ENCODE assay signal across 9 cellular contexts in genomic region chr19:16470911-16471811, GRCh38. TPM values are rescaled to one million over a fixed set of nuclear protein-coding genes. Genes with fewer than 3 reads are reported as not detected.
DNase-seq lines count a peak whose midpoint lies in the region; ATAC-seq and TF ChIP-seq lines count a peak whose summit lies in the region.
"Had no signal": no experiment of that assay in that cellular context is flagged by ENCODE, and none has a peak within 500 bp of the region (broad histone marks: within the 10 kb centered on the region; RNA-seq: fewer than 3 reads in every experiment).

No MANE protein-coding gene starts in this region.

- peak overlapping the region; percentile 88 for H3K4me3 Mint-ChIP-seq in CD8-positive, alpha-beta T cell
- H3K4me3 Mint-ChIP-seq in activated CD4-positive, alpha-beta memory T cell treated with anti-CD3 and anti-CD28 coated beads, Interleukin-2, amount 10 ng/mL, durations not matched to agents 7 days and 5 days: peak overlapping the region; percentile 87

- ATAC-seq in CD8-positive, alpha-beta T cell: peak; percentile 9
- ATAC-seq in GM19397 (IDR thresholded peaks at IDR 0.05; ENCODE audit: unreplicated experiment) (peak; percentile 24), HG03520 (IDR thresholded peaks at IDR 0.05; ENCODE audit: unreplicated experiment) (peak; percentile 19)

- peak overlapping the region; percentile 100 for H3K4me2 ChIP-seq in osteoblast (ENCODE audit: insufficient read depth, low read length)

- peaks cover 38% of the 10 kb centered on the region for H3K4me1 Mint-ChIP-seq in CD8-positive, alpha-beta T cell (ENCODE audit: low read depth)
- peaks cover 34% of the 10 kb centered on the region for H3K4me1 Mint-ChIP-seq in activated CD4-positive, alpha-beta memory T cell treated with anti-CD3 and anti-CD28 coated beads, Interleukin-2, amount 10 ng/mL, durations not matched to agents 7 days and 5 days

- H3K79me2 ChIP-seq in osteoblast (ENCODE audit: insufficient read depth, low read length): peaks cover 53% of the 10 kb centered on the region

- TF ChIP-seq CTCF in CD8-positive, alpha-beta T cell (IDR thresholded peaks at IDR 0.05): no peak
- no peak for TF ChIP-seq CTCF in osteoblast (IDR thresholded peaks at IDR 0.05; ENCODE audit: extremely low read depth, low read depth, low read length)

- peaks cover 32% of the 10 kb centered on the region for H4K20me1 ChIP-seq in osteoblast (ENCODE audit: insufficient read depth, low read length)

- peak in 3 of 7 experiments; percentile 20 to 51 (median 27) for DNase-seq in CD8-positive, alpha-beta T cell
- peak; percentile 41 for DNase-seq in activated CD4-positive, alpha-beta memory T cell treated with anti-CD3 and anti-CD28 coated beads, Interleukin-2, amount 10 ng/mL, durations not matched to agents 7 days and 5 days
- DNase-seq in fibroblast of peridontal ligament (ENCODE audit: extremely low read depth) (peak; percentile 66), osteoblast (ENCODE audit: insufficient read length, low spot score, missing footprints) (peak; percentile 93), T1000 (lab: John Stamatoyannopoulos, UW) (no peak), NCI-H2196 treated with DMSO at 0.1 percent for 48 hours (lab: John Stamatoyannopoulos, UW; ENCODE audit: unreplicated experiment) (no peak)

- no peaks in the 10 kb centered on the region for H3K9me3 ChIP-seq in CD8-positive, alpha-beta T cell (ENCODE audit: low read length)
- H3K9me3 ChIP-seq in osteoblast (ENCODE audit: low read depth, low read length): no peaks in the 10 kb centered on the region

- H2AFZ ChIP-seq in osteoblast (ENCODE audit: low read length): peak overlapping the region; percentile 68

- H3K27ac ChIP-seq in CD8-positive, alpha-beta T cell (ENCODE audit: low read depth, low read length): peak overlapping the region; percentile 33
- H3K27ac ChIP-seq in osteoblast (ENCODE audit: low read depth, low read length): peak overlapping the region; percentile 70

- no peaks in the 10 kb centered on the region for H3K9me3 Mint-ChIP-seq in CD8-positive, alpha-beta T cell
- peaks cover 5% of the 10 kb centered on the region for H3K9me3 Mint-ChIP-seq in activated CD4-positive, alpha-beta memory T cell treated with anti-CD3 and anti-CD28 coated beads, Interleukin-2, amount 10 ng/mL, durations not matched to agents 7 days and 5 days

- H3K4me1 ChIP-seq in CD8-positive, alpha-beta T cell (ENCODE audit: insufficient read depth, low read length): peaks cover 21% of the 10 kb centered on the region
- H3K4me1 ChIP-seq in osteoblast (ENCODE audit: insufficient read depth, low read length): peaks cover 9% of the 10 kb centered on the region

- peak overlapping the region; percentile 57 for H3K27ac Mint-ChIP-seq in CD8-positive, alpha-beta T cell
- H3K27ac Mint-ChIP-seq in activated CD4-positive, alpha-beta memory T cell treated with anti-CD3 and anti-CD28 coated beads, Interleukin-2, amount 10 ng/mL, durations not matched to agents 7 days and 5 days: peak overlapping the region; percentile 52

- H3K27me3 ChIP-seq in CD8-positive, alpha-beta T cell (ENCODE audit: insufficient read depth, low read length): no peaks in the 10 kb centered on the region
- no peaks in the 10 kb centered on the region for H3K27me3 ChIP-seq in osteoblast (ENCODE audit: insufficient read depth, low read length)

- CTCF ChIA-PET in CD8-positive, alpha-beta T cell (lab: Charles Lee): no interaction called here
- CTCF ChIA-PET in activated CD4-positive, alpha-beta memory T cell treated with anti-CD3 and anti-CD28 coated beads, Interleukin-2, amount 10 ng/mL, durations not matched to agents 7 days and 5 days (lab: Charles Lee): interaction anchor here (1.0 to 1.2 kb wide), 2 partner anchors 22 to 29 kb away, joined by 3 read pairs; no protein-coding TSS in a partner anchor

- peaks cover 2% of the 10 kb centered on the region for H3K27me3 Mint-ChIP-seq in CD8-positive, alpha-beta T cell (ENCODE audit: low read depth)
- peaks cover 5% of the 10 kb centered on the region for H3K27me3 Mint-ChIP-seq in activated CD4-positive, alpha-beta memory T cell treated with anti-CD3 and anti-CD28 coated beads, Interleukin-2, amount 10 ng/mL, durations not matched to agents 7 days and 5 days

- intact Hi-C loops in CD8-positive, alpha-beta T cell (cut with DNase I, micrococcal nuclease): loop anchor here (1.0 to 5.0 kb wide), 4 partner anchors 71 to 274 kb away; partner anchors contain the start of genes AP1M1 (in 2 of the 2), MED26 (in 2 of the 2) and CHERP (in 1 of the 2)

- H3K36me3 ChIP-seq in CD8-positive, alpha-beta T cell (ENCODE audit: insufficient read depth, low read length): no peaks in the 10 kb centered on the region
- H3K36me3 ChIP-seq in osteoblast (ENCODE audit: insufficient read depth, low read length): no peaks in the 10 kb centered on the region

- peaks cover 11% of the 10 kb centered on the region for H3K36me3 Mint-ChIP-seq in CD8-positive, alpha-beta T cell
- peaks cover 12% of the 10 kb centered on the region for H3K36me3 Mint-ChIP-seq in activated CD4-positive, alpha-beta memory T cell treated with anti-CD3 and anti-CD28 coated beads, Interleukin-2, amount 10 ng/mL, durations not matched to agents 7 days and 5 days (ENCODE audit: low read depth)

- POLR2A ChIA-PET in CD8-positive, alpha-beta T cell (lab: Charles Lee): interaction anchor here (0.5 kb wide), 1 partner anchor 598 kb away, joined by 3 read pairs; no protein-coding TSS in a partner anchor
- POLR2A ChIA-PET in activated CD4-positive, alpha-beta memory T cell treated with anti-CD3 and anti-CD28 coated beads, Interleukin-2, amount 10 ng/mL, durations not matched to agents 7 days and 5 days (lab: Charles Lee): interaction anchor here (0.9 to 1.9 kb wide), 9 partner anchors 8 to 157 kb away, joined by 3 to 8 read pairs (median 4); partner anchors contain the start of genes C19orf44, CALR3 and MED26

- H3K4me3 ChIP-seq in CD8-positive, alpha-beta T cell (ENCODE audit: low read depth, low read length): peak overlapping the region; percentile 50
- H3K4me3 ChIP-seq in osteoblast (ENCODE audit: insufficient read depth, low read length): peak overlapping the region; percentile 90

RNA-seq across cellular contexts. Expression of gene EPS15L1, which starts 0.6 kb away (rescaled TPM):
- total RNA-seq in CD8-positive, alpha-beta T cell: 10 to 100 TPM; 23.4 to 25.3 TPM
- total RNA-seq in activated CD4-positive, alpha-beta memory T cell treated with anti-CD3 and anti-CD28 coated beads, Interleukin-2, amount 10 ng/mL, durations not matched to agents 7 days and 5 days: 10 to 100 TPM; 39.0 to 42.7 TPM
- 13.8 and 15.2 TPM in 2 replicates for total RNA-seq in osteoblast

RNA-seq across cellular contexts. Expression of gene CALR3, which starts 24.8 kb away (rescaled TPM):
- not detected for total RNA-seq in CD8-positive, alpha-beta T cell
- total RNA-seq in activated CD4-positive, alpha-beta memory T cell treated with anti-CD3 and anti-CD28 coated beads, Interleukin-2, amount 10 ng/mL, durations not matched to agents 7 days and 5 days: not detected
- total RNA-seq in osteoblast: not detected in 2 replicates
- total RNA-seq: T-helper 2 cell treated with Interferon-gamma antibody and Interleukin-4, amounts not matched to agents 100 ng/mL and 5 ng/mL, for 36 hours had no signal

RNA-seq across cellular contexts. Expression of gene C19orf44, which starts 25.0 kb away (rescaled TPM):
- total RNA-seq in CD8-positive, alpha-beta T cell: under 1 TPM; 0.52 to 0.61 TPM
- total RNA-seq in activated CD4-positive, alpha-beta memory T cell treated with anti-CD3 and anti-CD28 coated beads, Interleukin-2, amount 10 ng/mL, durations not matched to agents 7 days and 5 days: 1 to 10 TPM; 2.6 to 3.3 TPM
- total RNA-seq in osteoblast: 7.2 and 7.7 TPM in 2 replicates

Comparison
In these comparisons a context has a peak if more than half of its experiments do, and no peak if none do; other contexts are left out.
1. DNase-seq: peak in activated CD4-positive, alpha-beta memory T cell treated with anti-CD3 and anti-CD28 coated beads, Interleukin-2, amount 10 ng/mL, durations not matched to agents 7 days and 5 days (single experiment), fibroblast of peridontal ligament (single experiment) and osteoblast (single experiment); none in T1000 (single experiment) and NCI-H2196 treated with DMSO at 0.1 percent for 48 hours (single experiment).
2. Peak in every context shown above with its lines, with median percentiles within 50 percentile points of each other: ATAC-seq.